In the genomic region with DNA sequence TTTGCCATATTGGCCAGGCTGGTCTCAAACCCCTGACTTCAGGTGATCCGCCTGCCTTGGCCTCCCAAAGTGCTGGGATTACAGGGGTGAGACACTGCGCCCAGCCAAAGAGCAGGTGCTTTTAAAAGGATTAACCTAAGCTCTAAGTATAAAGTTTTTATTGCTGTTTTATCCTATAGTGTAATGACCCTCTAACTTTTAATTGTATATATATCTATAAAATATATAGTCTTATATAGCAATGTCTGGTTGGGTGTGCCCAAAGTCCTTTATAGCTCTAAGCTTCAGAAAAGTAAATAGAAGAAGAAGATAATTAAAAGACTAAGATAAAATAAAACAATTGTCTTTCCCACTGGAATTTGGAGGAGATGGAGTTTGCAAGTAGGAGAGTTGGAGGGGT, we compare ENCODE assay signal across 7 cellular contexts.
"Had no signal": no experiment of that assay in that cellular context is flagged by ENCODE, and none has a peak within 500 bp of the region (broad histone marks: within the 10 kb centered on the region; RNA-seq: fewer than 3 reads in every experiment).

No MANE protein-coding gene starts in this region.

- FAIRE-seq: H1, H54, HTR-8/SVneo had no signal

- H3K4me3 Mint-ChIP-seq: GM23338, H9 had no signal

- H3K4me3 ChIP-seq: GM23338 had no signal

- H3K9me3 Mint-ChIP-seq: H9 had no signal

- DNase-seq: H9, HCEC 1CT, IMR-90 had no signal

- ATAC-seq: GM23338 had no signal

- H3K4me2 ChIP-seq: GM23338 had no signal

- H3K27ac Mint-ChIP-seq: GM23338, H9 had no signal
